ENCODE assay signal across 8 cellular contexts in the genomic region with DNA sequence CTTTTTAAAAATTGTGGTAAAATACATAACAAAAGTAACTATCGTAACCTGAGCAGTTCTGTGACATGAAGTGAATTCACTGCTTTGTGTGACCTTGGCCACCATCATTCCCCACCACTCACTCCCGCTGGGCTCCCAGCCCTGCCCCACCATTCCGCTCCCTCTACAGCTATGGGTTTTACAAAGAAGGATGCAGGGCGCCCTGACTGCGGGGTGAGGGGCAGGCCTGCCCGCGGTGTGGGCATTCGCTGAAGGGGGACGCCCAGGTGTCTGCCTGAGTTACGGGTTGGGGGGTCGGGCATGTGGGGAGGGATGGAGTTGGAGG. TPM values are rescaled to one million over a fixed set of nuclear protein-coding genes. Genes with fewer than 3 reads are reported as not detected.
DNase-seq lines count a peak whose midpoint lies in the region; ATAC-seq, FAIRE-seq and TF ChIP-seq lines count a peak whose summit lies in the region.

A gene with protein sequence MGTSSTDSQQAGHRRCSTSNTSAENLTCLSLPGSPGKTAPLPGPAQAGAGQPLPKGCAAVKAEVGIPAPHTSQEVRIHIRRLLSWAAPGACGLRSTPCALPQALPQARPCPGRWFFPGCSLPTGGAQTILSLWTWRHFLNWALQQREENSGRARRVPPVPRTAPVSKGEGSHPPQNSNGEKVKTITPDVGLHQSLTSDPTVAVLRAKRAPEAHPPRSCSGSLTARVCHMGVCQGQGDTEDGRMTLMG (minus strand): TSS at position 38 of the 325 bp plus-strand sequence. CDS start 335 bp downstream, outside the sequence.

- no peaks in the 10 kb centered on the region for H3K9me3 Mint-ChIP-seq in memory B cell

- H3K4me3 ChIP-seq in ACC112 (ENCODE audit: low read depth, low read length) (peak within 1 kb of the TSS; percentile 73), K562 (peak within 1 kb of the TSS; percentile 51), vagina (peak within 1 kb of the TSS; percentile 83 to 88)

- peak within 1 kb of the TSS; percentile 79 for H3K4me2 ChIP-seq in K562 (ENCODE audit: insufficient read depth, low read length)

- BruUV-seq in K562 (replicated peaks; lab: Mats Ljungman, UMichigan), result no TSS peak

- peaks cover 6% of the 10 kb centered on the region for H3K36me3 Mint-ChIP-seq in memory B cell

- FAIRE-seq in K562 (lab: Jason Lieb, UNC), result no peak

- no peaks in the 10 kb centered on the region for H3K36me3 ChIP-seq in ACC112 (ENCODE audit: insufficient read depth, low read length)
- H3K36me3 ChIP-seq in K562 (ENCODE audit: control insufficient read depth, insufficient read depth, low read length), result peaks cover 43% of the 10 kb centered on the region; the same call in 2 of the 3 replicates
- peaks cover 0 to 22% of the 10 kb centered on the region in 2 donors for H3K36me3 ChIP-seq in vagina

- H3K27me3 Mint-ChIP-seq in memory B cell, result no peaks in the 10 kb centered on the region

- H3K27ac ChIP-seq in ACC112 (ENCODE audit: low read depth, low read length) (peak within 1 kb of the TSS; percentile 47; the same call in 1 of the 2 replicates), K562 (ENCODE audit: extremely low read depth, low read depth, low read length) (peak within 1 kb of the TSS; percentile 70), vagina (peak within 1 kb of the TSS; percentile 99)

- POLR2A ChIA-PET in K562 (lab: Yijun Ruan, JAX), result interaction anchor here (0.5 to 3.8 kb wide), 3 partner anchors 10 to 260 kb away, joined by 3 to 45 read pairs (median 5); partner anchors contain the start of gene AMDHD2

- no peak for TF ChIP-seq CTCF in K562 (IDR thresholded peaks at IDR 0.05 in 2 of 3, conservative IDR thresholded peaks at IDR 0.05 in 1 of 3; ENCODE audit: insufficient read depth in 2 of 3, low read depth in 1 of 3, low read length in 3 of 3)
- no peak for TF ChIP-seq CTCF in vagina (IDR thresholded peaks at IDR 0.05)

- peaks cover 14% of the 10 kb centered on the region for H3K4me1 Mint-ChIP-seq in memory B cell

- ATAC-seq in HG02759 (IDR thresholded peaks at IDR 0.05; ENCODE audit: unreplicated experiment), result peak; percentile 4
- no peak; the same call in 2 of the 3 replicates for ATAC-seq in K562
- no peak for ATAC-seq in memory B cell (ENCODE audit: low read depth)

- WGBS in K562 (ENCODE audit: insufficient coverage, low coverage, missing lambda C conversion rate), result 51% methylated on average over 5 of the region's 11 CpGs

- H3K79me2 ChIP-seq in ACC112 (ENCODE audit: control insufficient read depth, insufficient read depth, low read length, unreplicated experiment) (no peaks in the 10 kb centered on the region), K562 (ENCODE audit: control insufficient read depth, insufficient read depth, low read length) (no peaks in the 10 kb centered on the region)

- peaks cover 3% of the 10 kb centered on the region for H3K9me1 ChIP-seq in K562 (ENCODE audit: control insufficient read depth, insufficient read depth, low read length)

- TF ChIP-seq POLR2A in K562 (conservative IDR thresholded peaks at IDR 0.05) (no peak), vagina (IDR thresholded peaks at IDR 0.05) (no peak)

- peak within 1 kb of the TSS; percentile 75 to 93 for H3K9ac ChIP-seq in K562 (ENCODE audit: insufficient read depth in 1 of 2, low read depth in 2 of 2, low read length in 2 of 2)

- no peak for TF ChIP-seq EP300 in K562 (IDR thresholded peaks at IDR 0.05; ENCODE audit: low read length)

- H2AFZ ChIP-seq in ACC112 (ENCODE audit: low read length, unreplicated experiment) (no peak within 1 kb of the TSS), K562 (ENCODE audit: low read depth, low read length) (peak within 1 kb of the TSS; percentile 94)

- H3K27ac Mint-ChIP-seq in memory B cell, result peak within 1 kb of the TSS; percentile 98

- in situ Hi-C loops in K562 (cut with MboI), result no loop called here

- DNase-seq in K562 (ENCODE audit: extremely low read depth in 1 of 4, low spot score in 3 of 4), result no peak
- DNase-seq in memory B cell (ENCODE audit: low spot score in 2 of 2), result no peak
- no peak for DNase-seq in vagina (ENCODE audit: extremely low spot score in 2 of 2)
- no peak for DNase-seq in occipital lobe (lab: John Stamatoyannopoulos, UW)
- DNase-seq in amniotic stem cell (lab: John Stamatoyannopoulos, UW), result no peak
- DNase-seq in SHP77 (lab: John Stamatoyannopoulos, UW), result no peak

- no peak for TF ChIP-seq RAD21 in K562 (CRISPR knock-in tag; conservative IDR thresholded peaks at IDR 0.05 in 1 of 2, IDR thresholded peaks at IDR 0.05 in 1 of 2)

- H3K9me3 ChIP-seq in K562 (replicated peaks; ENCODE audit: control insufficient read depth, insufficient read depth, low read depth, low read length) (no peaks in the 10 kb centered on the region), vagina (no peaks in the 10 kb centered on the region)

- H3K27me3 ChIP-seq in ACC112 (ENCODE audit: insufficient read depth, low read length) (no peaks in the 10 kb centered on the region), K562 (ENCODE audit: control insufficient read depth in 2 of 2, insufficient read depth in 2 of 2, low read length in 2 of 2) (no peaks in the 10 kb centered on the region), vagina (no peaks in the 10 kb centered on the region)

- H3K4me1 ChIP-seq in ACC112 (ENCODE audit: control insufficient read depth, insufficient read depth, low read length, unreplicated experiment) (peaks cover 17% of the 10 kb centered on the region), K562 (replicated peaks in 1 of 2; ENCODE audit: control insufficient read depth in 2 of 2, insufficient read depth in 2 of 2, low read length in 2 of 2) (peaks cover 12 to 63% of the 10 kb centered on the region in 2 experiments; a peak in 4 of 5 replicates), vagina (peaks cover 23% of the 10 kb centered on the region)

- intact Hi-C loops in K562 (cut with micrococcal nuclease), result no loop called here
- intact Hi-C loops in vagina (cut with DNase I), result no loop called here

- peak within 1 kb of the TSS; percentile 90 for H3K4me3 Mint-ChIP-seq in memory B cell

- no peaks in the 10 kb centered on the region for H4K20me1 ChIP-seq in K562 (replicated peaks; ENCODE audit: control insufficient read depth, insufficient read depth, low read length)

- CTCF ChIA-PET in K562 (lab: Yijun Ruan, JAX; ENCODE audit: low intra/inter-chr PET ratio), result interaction anchor here (0.6 kb wide), 1 partner anchor 236 kb away, joined by 4 read pairs; no protein-coding TSS in a partner anchor

TF ChIP-seq in K562, 482 proteins besides CTCF, POLR2A, EP300 and RAD21:
- TF ChIP-seq ZFX (CRISPR knock-in tag; IDR thresholded peaks at IDR 0.05), result no peak
- no peak for TF ChIP-seq ZNF445 (CRISPR knock-in tag; IDR thresholded peaks at IDR 0.05; ENCODE audit: low read depth)
- TF ChIP-seq ZNF584 (CRISPR knock-in tag; IDR thresholded peaks at IDR 0.05; ENCODE audit: low read depth), result no peak
- TF ChIP-seq HBP1 (CRISPR knock-in tag; IDR thresholded peaks at IDR 0.05), result no peak
- TF ChIP-seq BRD4 (IDR thresholded peaks at IDR 0.05), result no peak
- TF ChIP-seq ZC3H4 (CRISPR knock-in tag; IDR thresholded peaks at IDR 0.05; ENCODE audit: borderline replicate concordance), result peak; percentile 60; the same call in 1 of the 2 replicates
- no peak for TF ChIP-seq U2AF1 (optimal IDR thresholded peaks at IDR 0.05; ENCODE audit: low read depth, low read length)
- no peak for TF ChIP-seq HMG20B (CRISPR knock-in tag; IDR thresholded peaks at IDR 0.05)
- TF ChIP-seq PHTF2 (CRISPR knock-in tag; IDR thresholded peaks at IDR 0.05), result 0 out of 2 replicates have a peak, but pooled peaks have one; percentile 10

RNA-seq across cellular contexts. Expression of the gene that starts here (rescaled TPM):
- 0.21 TPM in 1 of 2 replicates, not detected in the other for total RNA-seq in K562 (2011; cell fraction: chromatin; rRNA removed; ENCODE audit: low replicate concordance)
- 0.39 and 0.83 TPM in 2 replicates for total RNA-seq in K562 (2011; cell fraction: nucleolus; rRNA removed)
- not detected in 2 replicates for total RNA-seq in K562 (2011; cell fraction: nucleoplasm; rRNA removed)
- total RNA-seq in K562 (2014; rRNA removed) (not detected in 2 replicates), K562 (2014; rRNA removed; fragmentation: Illumina TruSeq; extraction: Trizol) (not detected in 2 replicates), K562 (2015; rRNA removed; fragmentation: Illumina TruSeq; extraction: Trizol) (not detected in 2 replicates), K562 (2021) (not detected in 2 replicates), vagina (not detected), occipital lobe (0.16 TPM)
- polyA plus RNA-seq in K562 (2011; rRNA removed) (not detected in 2 replicates), K562 (2014; fragmentation: Illumina TruSeq; extraction: Trizol) (not detected in 2 replicates), K562 (2014; fragmentation: Nextera tagmentation; extraction: Ambion mirVana) (under 1 TPM in 1 of 2 experiments, not detected in 1; 0.45 TPM), K562 (2014; rRNA removed) (0.05 TPM in 1 of 2 replicates, not detected in the other)
- not detected in 2 replicates for polyA plus RNA-seq in K562 (2011; cell fraction: cytosol; rRNA removed)
- 0.11 TPM in 1 of 2 replicates, not detected in the other for polyA plus RNA-seq in K562 (2011; cell fraction: nucleus; rRNA removed)
- polyA plus RNA-seq in K562 (2012), result 3.4 TPM in 1 of 2 replicates, not detected in the other
- not detected in 2 replicates for polyA minus RNA-seq in K562 (2011; rRNA and poly(A)+ RNA removed)
- polyA minus RNA-seq in K562 (2011; cell fraction: cytosol; rRNA and poly(A)+ RNA removed), result not detected in 2 replicates
- polyA minus RNA-seq in K562 (2011; cell fraction: nucleus; rRNA and poly(A)+ RNA removed), result 0.13 and 0.33 TPM in 2 replicates

Comparison
In these comparisons a context has a peak if more than half of its experiments do, and no peak if none do; other contexts are left out.
1. H3K27ac ChIP-seq: peak in every context shown above with its lines; median percentile 99 in vagina; 70 in K562; 47 in ACC112.